In the genomic region with DNA sequence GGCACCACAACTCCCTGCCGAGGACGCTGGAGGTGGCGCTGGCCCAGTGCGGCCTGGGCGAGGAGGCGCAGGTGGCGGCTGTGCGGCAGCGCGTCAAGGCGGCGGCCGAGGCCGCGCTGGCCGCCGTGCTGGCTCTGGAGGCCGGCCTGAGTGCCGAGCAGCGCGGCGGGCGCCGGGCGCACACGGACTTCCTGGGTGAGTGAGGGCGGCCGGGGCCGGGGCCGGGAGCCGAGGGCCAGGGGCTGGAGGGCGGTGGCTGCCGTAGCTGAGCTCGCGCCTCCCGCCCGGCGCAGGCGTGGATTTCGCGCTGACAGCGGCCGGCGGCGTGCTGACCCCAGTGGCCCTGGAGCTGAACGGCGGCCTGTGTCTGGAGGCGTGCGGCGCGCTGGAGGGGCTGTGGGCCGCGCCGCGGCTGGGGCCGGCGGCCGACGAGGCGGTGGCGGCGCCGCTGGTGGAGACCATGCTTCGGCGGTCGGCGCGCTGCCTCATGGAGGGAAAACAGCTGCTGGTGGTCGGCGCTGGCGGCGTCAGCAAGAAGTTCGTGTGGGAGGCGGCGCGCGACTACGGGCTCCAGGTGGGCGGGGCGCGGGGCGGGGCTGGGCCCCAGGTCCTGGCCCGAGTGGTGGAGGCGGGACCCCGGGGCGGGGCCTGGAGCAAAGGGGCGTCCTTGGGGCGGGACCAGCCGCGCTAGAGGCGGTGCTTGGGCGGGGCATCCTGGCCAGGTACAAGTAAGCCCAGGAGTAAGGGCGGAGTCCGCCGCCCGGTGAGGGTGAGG, we compare ENCODE assay signal across 8 cellular contexts. TPM values are rescaled to one million over a fixed set of nuclear protein-coding genes. Genes with fewer than 3 reads are reported as not detected.
DNase-seq lines count a peak whose midpoint lies in the region; ATAC-seq and TF ChIP-seq lines count a peak whose summit lies in the region.

No MANE protein-coding gene starts in this region.

- H3K4me3 Mint-ChIP-seq in activated CD4-positive, alpha-beta T cell treated with anti-CD3 and anti-CD28 coated beads, Interleukin-2, amount 10 ng/mL, durations not matched to agents 24 days and 14 days: peak overlapping the region; percentile 77

- H3K4me1 ChIP-seq in colonic mucosa: no peaks in the 10 kb centered on the region
- H3K4me1 ChIP-seq in left lung: peaks cover 11 to 47% of the 10 kb centered on the region in 2 donors

- H3K27me3 ChIP-seq in colonic mucosa: no peaks in the 10 kb centered on the region
- H3K27me3 ChIP-seq in left lung: peaks cover 0 to 17% of the 10 kb centered on the region in 2 donors

- intact Hi-C loops in activated CD4-positive, alpha-beta T cell treated with anti-CD3 and anti-CD28 coated beads, Interleukin-2, amount 10 ng/mL, durations not matched to agents 24 days and 14 days (cut with micrococcal nuclease): loop anchor here (1.0 to 10.0 kb wide), 2 partner anchors 20 to 184 kb away; a partner anchor contains a TSS
- intact Hi-C loops in colonic mucosa (cut with DNase I) (no loop called here), left lung (cut with DNase I) (no loop called here)

- H3K27me3 Mint-ChIP-seq in activated CD4-positive, alpha-beta T cell treated with anti-CD3 and anti-CD28 coated beads, Interleukin-2, amount 10 ng/mL, durations not matched to agents 24 days and 14 days: peaks cover 12% of the 10 kb centered on the region

- H3K27ac ChIP-seq in colonic mucosa (peak overlapping the region; percentile 88), left lung (peak overlapping the region; percentile 85 to 86)

- H3K36me3 Mint-ChIP-seq in activated CD4-positive, alpha-beta T cell treated with anti-CD3 and anti-CD28 coated beads, Interleukin-2, amount 10 ng/mL, durations not matched to agents 24 days and 14 days (ENCODE audit: low read depth): no peaks in the 10 kb centered on the region

- TF ChIP-seq CTCF in colonic mucosa (IDR thresholded peaks at IDR 0.05) (no peak), left lung (IDR thresholded peaks at IDR 0.05) (no peak)

- peak overlapping the region; percentile 72 for H3K27ac Mint-ChIP-seq in activated CD4-positive, alpha-beta T cell treated with anti-CD3 and anti-CD28 coated beads, Interleukin-2, amount 10 ng/mL, durations not matched to agents 24 days and 14 days

- peak; percentile 94 for DNase-seq in Ammon's horn (ENCODE audit: low spot score)
- peak; percentile 91 for DNase-seq in GM19240 (ENCODE audit: insufficient read length, low spot score)
- peak; percentile 80 to 98 for DNase-seq in NCI-H526 (lab: John Stamatoyannopoulos, UW)
- peak; percentile 99 for DNase-seq in activated CD4-positive, alpha-beta T cell treated with anti-CD3 and anti-CD28 coated beads, Interleukin-2, amount 10 ng/mL, durations not matched to agents 24 days and 14 days
- peak; percentile 99 for DNase-seq in colonic mucosa
- peak; percentile 97 to 100 for DNase-seq in left lung
- DNase-seq in stimulated activated CD4-positive, alpha-beta T cell treated with anti-CD3 and anti-CD28 coated beads, Interleukin-2, amount 100 ng/mL, for 4 hours (ENCODE audit: low read depth): peak; percentile 98

- H3K4me1 Mint-ChIP-seq in activated CD4-positive, alpha-beta T cell treated with anti-CD3 and anti-CD28 coated beads, Interleukin-2, amount 10 ng/mL, durations not matched to agents 24 days and 14 days: peaks cover 36% of the 10 kb centered on the region

- H3K4me3 ChIP-seq in colonic mucosa: peak overlapping the region; percentile 54
- H3K4me3 ChIP-seq in left lung: peak overlapping the region; percentile 40 to 56

- peak overlapping the region; percentile 76 to 97 for H3K9ac ChIP-seq in colonic mucosa (ENCODE audit: low read depth in 2 of 2, low read length in 2 of 2)

- H3K36me3 ChIP-seq in colonic mucosa (no peaks in the 10 kb centered on the region), left lung (no peaks in the 10 kb centered on the region)

- H3K9me3 Mint-ChIP-seq in activated CD4-positive, alpha-beta T cell treated with anti-CD3 and anti-CD28 coated beads, Interleukin-2, amount 10 ng/mL, durations not matched to agents 24 days and 14 days: no peaks in the 10 kb centered on the region

- ATAC-seq in HG03469 (IDR thresholded peaks at IDR 0.05; ENCODE audit: unreplicated experiment) (peak; percentile 52), left lung (peak; percentile 97)

- no peaks in the 10 kb centered on the region for H3K9me3 ChIP-seq in colonic mucosa
- H3K9me3 ChIP-seq in left lung: no peaks in the 10 kb centered on the region

RNA-seq across cellular contexts. Expression of a gene that starts 5.4 kb away (rescaled TPM):
- total RNA-seq in activated CD4-positive, alpha-beta T cell treated with anti-CD3 and anti-CD28 coated beads, Interleukin-2, amount 10 ng/mL, durations not matched to agents 24 days and 14 days: 0.77 and 0.83 TPM in 2 replicates
- total RNA-seq in colonic mucosa (under 1 TPM; 0.20 to 0.32 TPM), left lung (1 to 10 TPM in 1 of 2 donors, under 1 TPM in 1; 0.71 to 1.2 TPM)

RNA-seq across cellular contexts. Expression of a gene that starts 7.5 kb away (rescaled TPM):
- total RNA-seq in activated CD4-positive, alpha-beta T cell treated with anti-CD3 and anti-CD28 coated beads, Interleukin-2, amount 10 ng/mL, durations not matched to agents 24 days and 14 days: 79.3 and 83.1 TPM in 2 replicates
- total RNA-seq in colonic mucosa (10 to 100 TPM; 38.3 to 70.4 TPM), left lung (10 to 100 TPM; 37.7 to 44.1 TPM)

RNA-seq across cellular contexts. Expression of a gene that starts 16.6 kb away (rescaled TPM):
- 85.1 and 90.3 TPM in 2 replicates for total RNA-seq in activated CD4-positive, alpha-beta T cell treated with anti-CD3 and anti-CD28 coated beads, Interleukin-2, amount 10 ng/mL, durations not matched to agents 24 days and 14 days
- total RNA-seq in colonic mucosa: 1 to 10 TPM; 5.5 to 9.6 TPM
- 10 to 100 TPM in 1 of 2 donors, 1 to 10 TPM in 1; 5.4 to 12.5 TPM for total RNA-seq in left lung

RNA-seq across cellular contexts. Expression of a gene that starts 16.9 kb away (rescaled TPM):
- total RNA-seq in activated CD4-positive, alpha-beta T cell treated with anti-CD3 and anti-CD28 coated beads, Interleukin-2, amount 10 ng/mL, durations not matched to agents 24 days and 14 days: 115 and 119 TPM in 2 replicates
- total RNA-seq in colonic mucosa (1 to 10 TPM; 3.9 to 5.2 TPM), left lung (10 to 100 TPM in 1 of 2 donors, 1 to 10 TPM in 1; 8.0 to 15.5 TPM)

RNA-seq across cellular contexts. Expression of a gene that starts 19.2 kb away (rescaled TPM):
- 251 and 252 TPM in 2 replicates for total RNA-seq in activated CD4-positive, alpha-beta T cell treated with anti-CD3 and anti-CD28 coated beads, Interleukin-2, amount 10 ng/mL, durations not matched to agents 24 days and 14 days
- total RNA-seq in colonic mucosa (100 to 1,000 TPM; 242 to 280 TPM), left lung (100 to 1,000 TPM; 138 to 173 TPM)

Comparison
In these comparisons a context has a peak if more than half of its experiments do, and no peak if none do; other contexts are left out.
1. Peak in every context shown above with its lines: DNase-seq, ATAC-seq, H3K4me3 ChIP-seq and H3K27ac ChIP-seq.